ENCODE assay signal across 9 cellular contexts in genomic region chr9:1869843-1870242, GRCh38.
DNase-seq lines count a peak whose midpoint lies in the region; ATAC-seq and TF ChIP-seq lines count a peak whose summit lies in the region.
"Had no signal": no experiment of that assay in that cellular context is flagged by ENCODE, and none has a peak within 500 bp of the region (broad histone marks: within the 10 kb centered on the region; RNA-seq: fewer than 3 reads in every experiment).

No MANE protein-coding gene starts in this region.

- TF ChIP-seq CTCF in PC-9 (conservative IDR thresholded peaks at IDR 0.05): peak; percentile 46
- peak; percentile 31 for TF ChIP-seq CTCF in fibroblast of the aortic adventitia (IDR thresholded peaks at IDR 0.05; ENCODE audit: insufficient read depth, low read length)

- H3K27me3 Mint-ChIP-seq in stimulated activated naive B cell treated with anti-CD40 and anti-IgM and Interleukin-4, amounts not matched to agents 10 μg/mL and 1 μg/mL and 100 μg/mL, for 72 hours: peaks cover 12 to 20% of the 10 kb centered on the region in 2 donors

- POLR2A ChIA-PET in PC-9 (lab: Charles Lee; ENCODE audit: unreplicated experiment): no interaction called here

- no TSS peak for BruUV-seq in PC-9 (replicated peaks; lab: Mats Ljungman, UMichigan)

- H3K9me3 Mint-ChIP-seq in stimulated activated naive B cell treated with anti-CD40 and anti-IgM and Interleukin-4, amounts not matched to agents 10 μg/mL and 1 μg/mL and 100 μg/mL, for 72 hours: no peaks in the 10 kb centered on the region

- ATAC-seq in GM19328 (IDR thresholded peaks at IDR 0.05; ENCODE audit: unreplicated experiment) (peak; percentile 85), HG03159 (IDR thresholded peaks at IDR 0.05; ENCODE audit: unreplicated experiment) (peak; percentile 92)
- ATAC-seq in stimulated activated naive B cell treated with anti-CD40 and anti-IgM and Interleukin-4, amounts not matched to agents 10 μg/mL and 1 μg/mL and 100 μg/mL, for 72 hours (replicated peaks): peak; percentile 86 to 93

- H3K4me1 ChIP-seq in PC-9 (replicated peaks; ENCODE audit: insufficient read depth): no peaks in the 10 kb centered on the region

- no peak overlapping the region for H3K4me2 ChIP-seq in PC-9
- H3K4me2 ChIP-seq: BLaER1 treated with 17β-estradiol and CSF1 and Interleukin-3, amounts not matched to agents 10 nM and 100 nM had no signal

- H3K4me3 ChIP-seq in PC-9 (no peak overlapping the region), fibroblast of the aortic adventitia (ENCODE audit: low read depth, low read length) (no peak overlapping the region)
- H3K4me3 ChIP-seq: BLaER1 treated with 17β-estradiol and CSF1 and Interleukin-3, amounts not matched to agents 10 nM and 100 nM had no signal

- H3K9me2 ChIP-seq in PC-9 (ENCODE audit: insufficient read depth): no peaks in the 10 kb centered on the region

- H3K27ac Mint-ChIP-seq in stimulated activated naive B cell treated with anti-CD40 and anti-IgM and Interleukin-4, amounts not matched to agents 10 μg/mL and 1 μg/mL and 100 μg/mL, for 72 hours: no peak overlapping the region

- H3K27ac ChIP-seq in PC-9: no peak overlapping the region
- H3K27ac ChIP-seq: BLaER1 treated with 17β-estradiol and CSF1 and Interleukin-3, amounts not matched to agents 10 nM and 100 nM had no signal

- H3F3A ChIP-seq in PC-9 (ENCODE audit: insufficient read depth, low read depth): no peaks in the 10 kb centered on the region

- intact Hi-C loops in PC-9 (cut with micrococcal nuclease; ENCODE audit: unreplicated experiment): no loop called here

- H3K9me3 ChIP-seq in PC-9 (ENCODE audit: insufficient read depth, low read depth): no peaks in the 10 kb centered on the region
- H3K9me3 ChIP-seq: BLaER1 treated with 17β-estradiol and CSF1 and Interleukin-3, amounts not matched to agents 10 nM and 100 nM had no signal

- CTCF ChIA-PET in PC-9 (lab: Charles Lee): no interaction called here

- H3K36me3 ChIP-seq in PC-9 (ENCODE audit: low read depth): no peaks in the 10 kb centered on the region
- H3K36me3 ChIP-seq: BLaER1 treated with 17β-estradiol and CSF1 and Interleukin-3, amounts not matched to agents 10 nM and 100 nM had no signal

- H3K4me1 Mint-ChIP-seq in stimulated activated naive B cell treated with anti-CD40 and anti-IgM and Interleukin-4, amounts not matched to agents 10 μg/mL and 1 μg/mL and 100 μg/mL, for 72 hours: peaks cover 0 to 4% of the 10 kb centered on the region in 2 donors

- H3K36me3 Mint-ChIP-seq in stimulated activated naive B cell treated with anti-CD40 and anti-IgM and Interleukin-4, amounts not matched to agents 10 μg/mL and 1 μg/mL and 100 μg/mL, for 72 hours: no peaks in the 10 kb centered on the region

- H3K4me3 Mint-ChIP-seq in stimulated activated naive B cell treated with anti-CD40 and anti-IgM and Interleukin-4, amounts not matched to agents 10 μg/mL and 1 μg/mL and 100 μg/mL, for 72 hours: no peak overlapping the region

- H4K20me1 ChIP-seq in PC-9 (ENCODE audit: insufficient read depth): no peaks in the 10 kb centered on the region
- H4K20me1 ChIP-seq: BLaER1 treated with 17β-estradiol and CSF1 and Interleukin-3, amounts not matched to agents 10 nM and 100 nM had no signal

- no peaks in the 10 kb centered on the region for H3K79me2 ChIP-seq in PC-9 (ENCODE audit: low read depth)

- peak; percentile 11 for DNase-seq in NCI-H2107 treated with DMSO at 0.1 percent for 48 hours (lab: John Stamatoyannopoulos, UW; ENCODE audit: unreplicated experiment)
- DNase-seq in NCI-H2107 (lab: John Stamatoyannopoulos, UW): no peak
- DNase-seq in PC-9: peak in 1 of 2 experiments; percentile 1
- peak; percentile 1 for DNase-seq in fibroblast of the aortic adventitia (ENCODE audit: low read depth)
- peak; percentile 27 for DNase-seq in stimulated activated naive B cell treated with anti-CD40 and anti-IgM and Interleukin-4, amounts not matched to agents 10 μg/mL and 1 μg/mL and 100 μg/mL, for 72 hours
- DNase-seq in NCI-H774 (lab: John Stamatoyannopoulos, UW): no peak

- H3K27me3 ChIP-seq in PC-9 (ENCODE audit: insufficient read depth, low read depth): no peaks in the 10 kb centered on the region
- H3K27me3 ChIP-seq: BLaER1 treated with 17β-estradiol and CSF1 and Interleukin-3, amounts not matched to agents 10 nM and 100 nM had no signal

- no peak overlapping the region for H2AFZ ChIP-seq in PC-9

Comparison
In these comparisons a context has a peak if more than half of its experiments do, and no peak if none do; other contexts are left out.
1. DNase-seq: peak in NCI-H2107 treated with DMSO at 0.1 percent for 48 hours (single experiment), fibroblast of the aortic adventitia (single experiment) and stimulated activated naive B cell treated with anti-CD40 and anti-IgM and Interleukin-4, amounts not matched to agents 10 μg/mL and 1 μg/mL and 100 μg/mL, for 72 hours (single experiment); none in NCI-H2107 (single experiment) and NCI-H774 (single experiment).
2. Peak in every context shown above with its lines, with median percentiles within 50 percentile points of each other: ATAC-seq.